31 cellular contexts compared by ENCODE assay signal in genomic region chr19:10641248-10641647, GRCh38. TPM values are rescaled to one million over a fixed set of nuclear protein-coding genes. Genes with fewer than 3 reads are reported as not detected.
DNase-seq lines count a peak whose midpoint lies in the region; ATAC-seq and TF ChIP-seq lines count a peak whose summit lies in the region.
"Had no signal": no experiment of that assay in that cellular context is flagged by ENCODE, and none has a peak within 500 bp of the region (broad histone marks: within the 10 kb centered on the region; RNA-seq: fewer than 3 reads in every experiment).

No MANE protein-coding gene starts in this region.

- POLR2A ChIA-PET in RWPE1 (lab: Yijun Ruan, JAX; ENCODE audit: low non-redundant PET): interaction anchor here (0.6 to 1.1 kb wide), 2 partner anchors 23 to 55 kb away, joined by 3 to 6 read pairs; no protein-coding TSS in a partner anchor

- peaks cover 41% of the 10 kb centered on the region for H3K4me1 Mint-ChIP-seq in activated naive CD4-positive, alpha-beta T cell treated with anti-CD3 and anti-CD28 coated beads, Interleukin-2, amount 50 U/mL, for 24 hours
- peaks cover 33% of the 10 kb centered on the region for H3K4me1 Mint-ChIP-seq in endothelial cell (ENCODE audit: unreplicated experiment)
- peaks cover 63% of the 10 kb centered on the region for H3K4me1 Mint-ChIP-seq in stimulated activated naive CD8-positive, alpha-beta T cell treated with anti-CD3 and anti-CD28 coated beads, Interleukin-15, amount 100 ng/mL, for 72 hours

- TF ChIP-seq CTCF in RWPE1 (conservative IDR thresholded peaks at IDR 0.05; ENCODE audit: low read depth) (no peak), endothelial cell (IDR thresholded peaks at IDR 0.05; ENCODE audit: unreplicated experiment) (no peak)

- no peaks in the 10 kb centered on the region for H3K9me3 Mint-ChIP-seq in activated naive CD4-positive, alpha-beta T cell treated with anti-CD3 and anti-CD28 coated beads, Interleukin-2, amount 50 U/mL, for 24 hours
- no peaks in the 10 kb centered on the region for H3K9me3 Mint-ChIP-seq in endothelial cell (ENCODE audit: unreplicated experiment)
- H3K9me3 Mint-ChIP-seq in stimulated activated naive CD8-positive, alpha-beta T cell treated with anti-CD3 and anti-CD28 coated beads, Interleukin-15, amount 100 ng/mL, for 72 hours: no peaks in the 10 kb centered on the region
- H3K9me3 Mint-ChIP-seq: CD8-positive, alpha-beta memory T cell; T-helper 1 cell treated with Interleukin-12 subunit alpha and Interleukin-12 subunit beta and Interleukin-4 antibody, amounts not matched to agents 30 μg/mL and 1 μg/mL, for 36 hours had no signal

- peaks cover 9% of the 10 kb centered on the region for H3K36me3 Mint-ChIP-seq in activated naive CD4-positive, alpha-beta T cell treated with anti-CD3 and anti-CD28 coated beads, Interleukin-2, amount 50 U/mL, for 24 hours
- peaks cover 24% of the 10 kb centered on the region for H3K36me3 Mint-ChIP-seq in endothelial cell (ENCODE audit: low read depth, unreplicated experiment)

- no peak for ATAC-seq in stimulated activated naive CD8-positive, alpha-beta T cell treated with anti-CD3 and anti-CD28 coated beads, Interleukin-15, amount 100 ng/mL, for 72 hours
- no peak for ATAC-seq in HG03342 (IDR thresholded peaks at IDR 0.05; ENCODE audit: unreplicated experiment)
- ATAC-seq: activated CD4-positive, CD25-positive, alpha-beta regulatory T cell treated with anti-CD3 and anti-CD28 coated beads, Interleukin-2, amount 50 U/mL, for 24 hours; HCT116; Right ventricle myocardium inferior had no signal

- peak overlapping the region; percentile 76; the same call in 1 of the 2 replicates for H3K27ac ChIP-seq in RWPE1
- H3K27ac ChIP-seq: coronary artery, epithelial cell of prostate, PC-9, right atrium auricular region, transverse colon had no signal

- peak overlapping the region; percentile 90 for H3K27ac Mint-ChIP-seq in activated naive CD4-positive, alpha-beta T cell treated with anti-CD3 and anti-CD28 coated beads, Interleukin-2, amount 50 U/mL, for 24 hours
- H3K27ac Mint-ChIP-seq in endothelial cell (ENCODE audit: unreplicated experiment): no peak overlapping the region
- H3K27ac Mint-ChIP-seq in stimulated activated naive CD8-positive, alpha-beta T cell treated with anti-CD3 and anti-CD28 coated beads, Interleukin-15, amount 100 ng/mL, for 72 hours: peak overlapping the region; percentile 86
- H3K27ac Mint-ChIP-seq: T-helper 1 cell treated with Interleukin-12 subunit alpha and Interleukin-12 subunit beta and Interleukin-4 antibody, amounts not matched to agents 30 μg/mL and 1 μg/mL, for 36 hours had no signal

- H3K4me3 Mint-ChIP-seq in activated naive CD4-positive, alpha-beta T cell treated with anti-CD3 and anti-CD28 coated beads, Interleukin-2, amount 50 U/mL, for 24 hours: no peak overlapping the region
- H3K4me3 Mint-ChIP-seq in endothelial cell (ENCODE audit: unreplicated experiment): peak overlapping the region; percentile 15
- no peak overlapping the region for H3K4me3 Mint-ChIP-seq in stimulated activated naive CD8-positive, alpha-beta T cell treated with anti-CD3 and anti-CD28 coated beads, Interleukin-15, amount 100 ng/mL, for 72 hours
- H3K4me3 Mint-ChIP-seq: CD8-positive, alpha-beta memory T cell; T-helper 1 cell treated with Interleukin-12 subunit alpha and Interleukin-12 subunit beta and Interleukin-4 antibody, amounts not matched to agents 30 μg/mL and 1 μg/mL, for 36 hours had no signal

- H3K27me3 Mint-ChIP-seq in activated naive CD4-positive, alpha-beta T cell treated with anti-CD3 and anti-CD28 coated beads, Interleukin-2, amount 50 U/mL, for 24 hours: no peaks in the 10 kb centered on the region
- H3K27me3 Mint-ChIP-seq in endothelial cell (ENCODE audit: unreplicated experiment): peaks cover 14% of the 10 kb centered on the region
- no peaks in the 10 kb centered on the region for H3K27me3 Mint-ChIP-seq in stimulated activated naive CD8-positive, alpha-beta T cell treated with anti-CD3 and anti-CD28 coated beads, Interleukin-15, amount 100 ng/mL, for 72 hours

- no peak for DNase-seq in activated naive CD4-positive, alpha-beta T cell treated with Interleukin-2 at 50 U/mL for 16 hours
- DNase-seq in RWPE1 (ENCODE audit: low spot score) (no peak), endothelial cell (ENCODE audit: low spot score) (no peak), mucosa of gallbladder (ENCODE audit: low spot score) (no peak), NCI-H510A treated with DMSO at 0.1 percent for 48 hours (lab: John Stamatoyannopoulos, UW) (no peak)
- DNase-seq in stimulated activated naive CD8-positive, alpha-beta T cell treated with anti-CD3 and anti-CD28 coated beads, Interleukin-15, amount 100 ng/mL, for 72 hours: no peak
- DNase-seq: aorta; CD8-positive, alpha-beta memory T cell; DMS 273 treated with DMSO at 0.1 percent for 48 hours; effector CD8-positive, alpha-beta T cell; EL; IMR-90; MV-4-11; NCI-H1436; NCI-H2081; NCI-H2227 treated with DMSO at 0.1 percent for 48 hours; NCI-H69; PC-9; SK-N-SH; small intestine; transverse colon had no signal

- CTCF ChIA-PET in RWPE1 (lab: Yijun Ruan, JAX): interaction anchor here (0.7 kb wide), 1 partner anchor 1107 kb away, joined by 3 read pairs; no protein-coding TSS in a partner anchor

RNA-seq across cellular contexts. Expression of gene ILF3, which starts 12.9 kb away (rescaled TPM):
- total RNA-seq in endothelial cell (ENCODE audit: unreplicated experiment): 330 TPM
- 162 TPM for total RNA-seq in mucosa of gallbladder

RNA-seq across cellular contexts. Expression of gene SLC44A2, which starts 15.9 kb away (rescaled TPM):
- total RNA-seq in endothelial cell (ENCODE audit: unreplicated experiment) (272 TPM), mucosa of gallbladder (223 TPM)

RNA-seq across cellular contexts. Expression of gene AP1M2, which starts 54.1 kb away (rescaled TPM):
- total RNA-seq in endothelial cell (ENCODE audit: unreplicated experiment): 7.5 TPM
- total RNA-seq in mucosa of gallbladder: 88.3 TPM
- total RNA-seq: aorta; CD8-positive, alpha-beta memory T cell; IMR-90; LHCN-M2; Right ventricle myocardium inferior had no signal

RNA-seq across cellular contexts. Expression of gene QTRT1, which starts 60.0 kb away (rescaled TPM):
- total RNA-seq in endothelial cell (ENCODE audit: unreplicated experiment): 32.5 TPM
- 48.2 TPM for total RNA-seq in mucosa of gallbladder

Comparison
In these comparisons a context has a peak if more than half of its experiments do, and no peak if none do; other contexts are left out.
1. RNA of gene AP1M2, which starts 54.1 kb away (total RNA-seq): 88.3 TPM in mucosa of gallbladder (single experiment); 7.5 TPM in endothelial cell (single experiment); every median in the first group is over 10 times any median in the second.